25 cellular contexts compared by ENCODE assay signal in genomic region chr22:22043296-22044078, GRCh38.
A peak's percentile ranks its signal among the peaks of the same experiment; 100 is the strongest.
DNase-seq lines count a peak whose midpoint lies in the region; ATAC-seq and TF ChIP-seq lines count a peak whose summit lies in the region.
"Had no signal": no experiment of that assay in that cellular context is flagged by ENCODE, and none has a peak within 500 bp of the region (broad histone marks: within the 10 kb centered on the region; RNA-seq: fewer than 3 reads in every experiment).

No MANE protein-coding gene starts in this region.

- ATAC-seq in naive B cell (ENCODE audit: low read depth in 2 of 2), result peak; percentile 73 to 79
- no peak for ATAC-seq in GM19351 (IDR thresholded peaks at IDR 0.05; ENCODE audit: unreplicated experiment)
- ATAC-seq in T-helper 17 cell, result no peak
- ATAC-seq: left lung; mucosa of descending colon; stimulated activated naive CD8-positive, alpha-beta T cell treated with anti-CD3 and anti-CD28 coated beads, Interleukin-15, Interleukin-2, amounts not matched to agents 100 U/mL and 50 U/mL, for 24 hours had no signal

- H3K27me3 Mint-ChIP-seq in naive B cell (no peaks in the 10 kb centered on the region), T-helper 17 cell (peaks cover 40% of the 10 kb centered on the region)

- peak overlapping the region in 2 of 6 donors; percentile 2 to 32 for H3K27ac Mint-ChIP-seq in naive B cell
- no peak overlapping the region for H3K27ac Mint-ChIP-seq in T-helper 17 cell
- H3K27ac Mint-ChIP-seq: activated CD4-positive, alpha-beta T cell treated with anti-CD3 and anti-CD28 coated beads, Interleukin-2, amount 10 ng/mL, durations not matched to agents 7 days and 5 days; CD4-positive, CD25-positive, alpha-beta regulatory T cell; neural progenitor cell had no signal

- no peaks in the 10 kb centered on the region for H3K27me3 ChIP-seq in OCI-LY3 (ENCODE audit: low read depth, low read length)
- H3K27me3 ChIP-seq: tibial artery had no signal

- H3K4me1 Mint-ChIP-seq in naive B cell (peaks cover 39 to 48% (median 41%) of the 10 kb centered on the region in 3 donors), T-helper 17 cell (peaks cover 4% of the 10 kb centered on the region)
- H3K4me1 Mint-ChIP-seq: activated CD4-positive, alpha-beta T cell treated with anti-CD3 and anti-CD28 coated beads, Interleukin-2, amount 10 ng/mL, durations not matched to agents 7 days and 5 days; CD4-positive, CD25-positive, alpha-beta regulatory T cell had no signal

- H3K36me3 Mint-ChIP-seq in naive B cell (peaks cover 0 to 5% of the 10 kb centered on the region in 2 donors), T-helper 17 cell (ENCODE audit: low read depth) (peaks cover 2% of the 10 kb centered on the region)
- H3K36me3 Mint-ChIP-seq: CD4-positive, CD25-positive, alpha-beta regulatory T cell; neural progenitor cell had no signal

- no peak overlapping the region for H3K9ac ChIP-seq in OCI-LY3 (ENCODE audit: low read length)
- H3K9ac ChIP-seq: neural progenitor cell had no signal

- H3K4me3 Mint-ChIP-seq in naive B cell (peak overlapping the region in 6 of 8 donors; percentile 18 to 71 (median 36)), T-helper 17 cell (no peak overlapping the region)
- H3K4me3 Mint-ChIP-seq: activated CD4-positive, alpha-beta T cell treated with anti-CD3 and anti-CD28 coated beads, Interleukin-2, amount 10 ng/mL, durations not matched to agents 7 days and 5 days; CD4-positive, CD25-positive, alpha-beta regulatory T cell; neural progenitor cell had no signal

- H4K20me1 ChIP-seq in OCI-LY3 (ENCODE audit: insufficient read depth, low read length), result no peaks in the 10 kb centered on the region

- no peak overlapping the region for H2AFZ ChIP-seq in OCI-LY3 (ENCODE audit: low read depth, low read length)
- H2AFZ ChIP-seq: neural progenitor cell had no signal

- TF ChIP-seq CTCF in GM12864 (IDR thresholded peaks at IDR 0.05; ENCODE audit: low read depth, low read length, missing control alignments) (no peak), GM20000 (IDR thresholded peaks at IDR 0.05; ENCODE audit: extremely low read depth, missing control alignments) (no peak), OCI-LY3 (IDR thresholded peaks at IDR 0.05; ENCODE audit: low read depth, low read length) (peak; percentile 25; the same call in 1 of the 2 replicates)

- H3K79me2 ChIP-seq in OCI-LY3 (ENCODE audit: low read length), result no peaks in the 10 kb centered on the region

- H3K9me3 ChIP-seq in OCI-LY3 (ENCODE audit: insufficient read depth, low read length) (no peaks in the 10 kb centered on the region), T-helper 17 cell (ENCODE audit: control insufficient read depth, low read length, poor library complexity, severe bottlenecking) (no peaks in the 10 kb centered on the region)
- H3K9me3 ChIP-seq: heart left ventricle, left lung, mucosa of descending colon, prostate gland, tibial artery had no signal

- H3K27ac ChIP-seq in OCI-LY3 (ENCODE audit: low read length), result no peak overlapping the region
- H3K27ac ChIP-seq: heart left ventricle, left lung, neural progenitor cell, prostate gland, tibial artery had no signal

- no peak for DNase-seq in GM12864 (ENCODE audit: low read depth)
- peak; percentile 61 for DNase-seq in GM20000 (ENCODE audit: low spot score)
- no peak for DNase-seq in naive B cell
- no peak for DNase-seq in NCI-H187 treated with DMSO at 0.1 percent for 48 hours (lab: John Stamatoyannopoulos, UW)
- DNase-seq in NCI-H2196 treated with DMSO at 0.1 percent for 48 hours (lab: John Stamatoyannopoulos, UW; ENCODE audit: unreplicated experiment), result no peak
- no peak for DNase-seq in T-helper 17 cell
- DNase-seq: activated CD4-positive, alpha-beta T cell treated with anti-CD3 and anti-CD28 coated beads, Interleukin-2, amount 10 ng/mL, durations not matched to agents 7 days and 5 days; activated effector memory CD4-positive, alpha-beta T cell treated with anti-CD3 and anti-CD28 coated beads, Interleukin-2, amount 50 U/mL, for 16 hours; CD4-positive, CD25-positive, alpha-beta regulatory T cell; cortex of kidney; H7; heart left ventricle; left lung; mucosa of descending colon; NCI-H1417 treated with DMSO at 0.1 percent for 48 hours; NCI-H524; OCI-M1; SHP77 treated with DMSO at 0.1 percent for 48 hours; stimulated activated naive CD8-positive, alpha-beta T cell treated with anti-CD3 and anti-CD28 coated beads, Interleukin-15, Interleukin-2, amounts not matched to agents 100 U/mL and 50 U/mL, for 24 hours; T-helper 1 cell; tibial artery had no signal

- H3K36me3 ChIP-seq in OCI-LY3 (replicated peaks; ENCODE audit: low read depth, low read length), result no peaks in the 10 kb centered on the region
- H3K36me3 ChIP-seq: heart left ventricle, left lung, neural progenitor cell, prostate gland, tibial artery had no signal

- H3K4me2 ChIP-seq in OCI-LY3 (ENCODE audit: low read length), result peak overlapping the region; percentile 37
- H3K4me2 ChIP-seq: neural progenitor cell had no signal

- peaks cover 36% of the 10 kb centered on the region for H3K4me1 ChIP-seq in OCI-LY3 (ENCODE audit: low read length)
- H3K4me1 ChIP-seq: heart left ventricle, left lung, neural progenitor cell, prostate gland, tibial artery had no signal

- peaks cover 0 to 9% (median 0%) of the 10 kb centered on the region in 7 donors for H3K9me3 Mint-ChIP-seq in naive B cell
- H3K9me3 Mint-ChIP-seq: activated CD4-positive, alpha-beta T cell treated with anti-CD3 and anti-CD28 coated beads, Interleukin-2, amount 10 ng/mL, durations not matched to agents 7 days and 5 days; CD4-positive, CD25-positive, alpha-beta regulatory T cell; neural progenitor cell had no signal

- H3K4me3 ChIP-seq in GM12864 (ENCODE audit: low read depth, low read length), result peak overlapping the region; percentile 30
- H3K4me3 ChIP-seq in OCI-LY3 (ENCODE audit: low read length), result no peak overlapping the region; the same call in 1 of the 2 replicates
- H3K4me3 ChIP-seq: heart left ventricle, left lung, mucosa of descending colon, neural progenitor cell, prostate gland, tibial artery had no signal

Comparison
In these comparisons a context has a peak if more than half of its experiments do, and no peak if none do; other contexts are left out.
1. ATAC-seq: peak in naive B cell (2 of 2); none in GM19351 (single experiment) and T-helper 17 cell (single experiment).